Comparison of ENCODE assay signal across 21 cellular contexts in the genomic region with DNA sequence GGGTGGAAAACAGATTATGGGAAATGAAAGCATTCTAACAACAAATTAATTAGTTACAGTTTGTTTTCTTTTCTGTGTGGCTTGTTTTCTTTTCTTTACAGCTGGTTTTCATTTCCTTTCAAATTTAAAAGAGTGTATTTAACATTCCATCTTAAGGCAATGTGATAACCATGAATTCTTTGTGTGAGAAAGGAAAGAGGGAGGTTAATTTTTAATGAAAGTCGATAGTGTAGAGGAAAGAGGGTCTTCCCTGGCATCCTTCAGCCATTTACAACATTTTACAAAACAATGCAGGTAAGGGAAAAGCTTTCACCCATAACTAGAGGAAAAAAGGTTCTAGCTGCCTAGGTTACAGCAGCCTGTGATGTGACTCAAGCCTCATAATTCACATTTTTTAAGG. TPM values are rescaled to one million over a fixed set of nuclear protein-coding genes. Genes with fewer than 3 reads are reported as not detected.
A peak's percentile ranks its signal among the peaks of the same experiment; 100 is the strongest.
DNase-seq lines count a peak whose midpoint lies in the region; ATAC-seq and TF ChIP-seq lines count a peak whose summit lies in the region.
"Had no signal": no experiment of that assay in that cellular context is flagged by ENCODE, and none has a peak within 500 bp of the region (broad histone marks: within the 10 kb centered on the region; RNA-seq: fewer than 3 reads in every experiment).

No MANE protein-coding gene starts in this region.

- H3K27ac ChIP-seq in GM23248 = no peak overlapping the region
- peak overlapping the region; percentile 15; the same call in 1 of the 2 replicates for H3K27ac ChIP-seq in SK-N-MC
- H3K27ac ChIP-seq in mesendoderm (ENCODE audit: low read depth, low read length) = no peak overlapping the region
- no peak overlapping the region for H3K27ac ChIP-seq in CD4-positive, alpha-beta memory T cell (ENCODE audit: low read depth, low read length)
- H3K27ac ChIP-seq: C4-2B, SJCRH30 had no signal

- H3K36me3 ChIP-seq in GM23248 (ENCODE audit: low read depth) = no peaks in the 10 kb centered on the region
- no peaks in the 10 kb centered on the region for H3K36me3 ChIP-seq in SK-N-MC (ENCODE audit: insufficient read depth, low read length)
- no peaks in the 10 kb centered on the region for H3K36me3 ChIP-seq in mesendoderm (ENCODE audit: control insufficient read depth, insufficient read depth, low read length)
- no peaks in the 10 kb centered on the region for H3K36me3 ChIP-seq in CD4-positive, alpha-beta memory T cell (ENCODE audit: insufficient read depth, low read length)
- H3K36me3 ChIP-seq: MG63, SJCRH30 had no signal

- H3K27ac Mint-ChIP-seq in CD4-positive, alpha-beta memory T cell = no peak overlapping the region

- intact Hi-C loops in CD4-positive, alpha-beta memory T cell (cut with micrococcal nuclease) = no loop called here

- H3K9me3 Mint-ChIP-seq in CD4-positive, alpha-beta memory T cell = peaks cover 4 to 52% (median 26%) of the 10 kb centered on the region in 8 donors

- no peak overlapping the region for H3K18ac ChIP-seq in mesendoderm (ENCODE audit: low read length)

- no peak overlapping the region for H4K8ac ChIP-seq in mesendoderm (ENCODE audit: low read depth, low read length)

- POLR2A ChIA-PET in CD4-positive, alpha-beta memory T cell (lab: Charles Lee; ENCODE audit: partially characterized antibody) = no interaction called here

- H3K36me3 Mint-ChIP-seq in CD4-positive, alpha-beta memory T cell = no peaks in the 10 kb centered on the region

- H3K27me3 Mint-ChIP-seq in CD4-positive, alpha-beta memory T cell = peaks cover 2 to 7% of the 10 kb centered on the region in 2 donors

- H3K9ac ChIP-seq in GM23248 = no peak overlapping the region
- no peak overlapping the region for H3K9ac ChIP-seq in SK-N-MC (ENCODE audit: insufficient read length)
- H3K9ac ChIP-seq in mesendoderm (ENCODE audit: low read length) = no peak overlapping the region

- no peak overlapping the region for H3K56ac ChIP-seq in mesendoderm (ENCODE audit: low read length)

- H4K5ac ChIP-seq in mesendoderm (ENCODE audit: low read length) = no peak overlapping the region

- no peak overlapping the region for H3K4ac ChIP-seq in mesendoderm (ENCODE audit: low read depth, low read length)

- no peaks in the 10 kb centered on the region for H3K79me1 ChIP-seq in mesendoderm (ENCODE audit: low read length)

- no peak overlapping the region for H2BK5ac ChIP-seq in mesendoderm (ENCODE audit: low read length)

- DNase-seq in GM23248 = peak; percentile 12
- peak; percentile 8 for DNase-seq in SK-N-MC (ENCODE audit: low read depth, low spot score)
- DNase-seq in fibroblast of mammary gland (ENCODE audit: low read depth) = peak; percentile 6
- DNase-seq in mesendoderm = peak; percentile 1
- no peak for DNase-seq in CD4-positive, alpha-beta memory T cell
- no peak for DNase-seq in AG20443 (ENCODE audit: low spot score)
- DNase-seq: EL, GF-D8, MG63, NCI-H1417, NCI-H187, NCI-H526, OCI-M1, SJCRH30 had no signal

- no peaks in the 10 kb centered on the region for H3K79me2 ChIP-seq in GM23248 (ENCODE audit: insufficient read depth)
- H3K79me2 ChIP-seq in mesendoderm (ENCODE audit: control insufficient read depth, insufficient read depth, low read length) = no peaks in the 10 kb centered on the region

- H3K27me3 ChIP-seq in GM23248 (replicated peaks; ENCODE audit: insufficient read depth) (no peaks in the 10 kb centered on the region), mesendoderm (ENCODE audit: insufficient read depth, low read length, poor library complexity) (no peaks in the 10 kb centered on the region)
- H3K27me3 ChIP-seq in CD4-positive, alpha-beta memory T cell (ENCODE audit: insufficient read depth, low read length) = no peaks in the 10 kb centered on the region
- H3K27me3 ChIP-seq: MG63, SJCRH30 had no signal

- H3K4me2 ChIP-seq in GM23248 (ENCODE audit: unreplicated experiment) = peak overlapping the region; percentile 5
- no peak overlapping the region for H3K4me2 ChIP-seq in mesendoderm (ENCODE audit: low read length)

- H2AFZ ChIP-seq in GM23248 = peak overlapping the region; percentile 8; the same call in 1 of the 2 replicates

- no peaks in the 10 kb centered on the region for H3K4me1 Mint-ChIP-seq in CD4-positive, alpha-beta memory T cell

- H4K20me1 ChIP-seq in GM23248 (ENCODE audit: insufficient read depth) = no peaks in the 10 kb centered on the region

- in situ Hi-C loops in GM23248 (cut with MboI) = no loop called here

- no peaks in the 10 kb centered on the region for H3F3A ChIP-seq in GM23248 (ENCODE audit: insufficient read depth)

- 0% methylated on average over 1 of the region's 1 CpG for WGBS in GM23248 (ENCODE audit: low coverage in 1 of 2, low lambda C conversion rate in 2 of 2, missing lambda C conversion rate in 2 of 2), 2 experiments
- no CpG with 5 or more reads among the region's 1 CpG for WGBS in mesendoderm (ENCODE audit: extremely low coverage, insufficient coverage, low lambda C conversion rate)

- no peak overlapping the region for H2AK5ac ChIP-seq in mesendoderm (ENCODE audit: low read length)

- H3K4me1 ChIP-seq in GM23248 (ENCODE audit: insufficient read depth) = peaks cover 11% of the 10 kb centered on the region; the same call in 1 of the 2 replicates
- no peaks in the 10 kb centered on the region for H3K4me1 ChIP-seq in mesendoderm (ENCODE audit: control insufficient read depth, low read depth, low read length)
- no peaks in the 10 kb centered on the region for H3K4me1 ChIP-seq in CD4-positive, alpha-beta memory T cell (ENCODE audit: insufficient read depth, low read length)
- H3K4me1 ChIP-seq: SJCRH30 had no signal

- H2BK120ac ChIP-seq in mesendoderm (ENCODE audit: low read depth, low read length) = no peak overlapping the region

- CTCF ChIA-PET in CD4-positive, alpha-beta memory T cell (lab: Charles Lee; ENCODE audit: partially characterized antibody) = no interaction called here

- H3K23ac ChIP-seq in mesendoderm (ENCODE audit: low read length) = no peak overlapping the region

- H3K4me3 ChIP-seq in GM23248 (no peak overlapping the region), SK-N-MC (peak overlapping the region; percentile 32; the same call in 1 of the 2 replicates), fibroblast of mammary gland (ENCODE audit: control insufficient read depth, low read depth, low read length) (no peak overlapping the region), mesendoderm (ENCODE audit: low read length) (no peak overlapping the region)
- H3K4me3 ChIP-seq in CD4-positive, alpha-beta memory T cell (ENCODE audit: low read length in 2 of 2) = no peak overlapping the region
- H3K4me3 ChIP-seq: K562, MG63, SJCRH30 had no signal

- no peak overlapping the region for H2BK15ac ChIP-seq in mesendoderm (replicated peaks; ENCODE audit: low read depth)

- ATAC-seq in HG03571 (IDR thresholded peaks at IDR 0.05; ENCODE audit: unreplicated experiment) (no peak), GM18519 (IDR thresholded peaks at IDR 0.05; ENCODE audit: low FRiP score, unreplicated experiment) (no peak)
- ATAC-seq: HCT116, HepG2, K562 had no signal

- H3K9me3 ChIP-seq in GM23248 (ENCODE audit: low read depth) (no peaks in the 10 kb centered on the region), SK-N-MC (ENCODE audit: low read depth, low read length) (no peaks in the 10 kb centered on the region; the same call in 1 of the 2 replicates)
- H3K9me3 ChIP-seq in CD4-positive, alpha-beta memory T cell (ENCODE audit: control insufficient read depth in 1 of 2, low read length in 2 of 2) = no peaks in the 10 kb centered on the region
- H3K9me3 ChIP-seq: MG63, SJCRH30 had no signal

- no peak for TF ChIP-seq CTCF in fibroblast of mammary gland (conservative IDR thresholded peaks at IDR 0.05; ENCODE audit: control insufficient read depth, insufficient read depth, low read depth, low read length)

- no peak overlapping the region for H3K4me3 Mint-ChIP-seq in CD4-positive, alpha-beta memory T cell

- H3K9me2 ChIP-seq in GM23248 (ENCODE audit: insufficient read depth) = no peaks in the 10 kb centered on the region

RNA-seq across cellular contexts. Expression of a gene that starts 43.9 kb away (rescaled TPM):
- total RNA-seq in GM23248 (2014; rRNA removed; shearing (Covaris generic)) = 3.8 and 4.7 TPM in 2 replicates
- 2.2 and 2.9 TPM in 2 replicates for polyA plus RNA-seq in GM23248 (2016; fragmentation: Nextera tagmentation; extraction: Ambion mirVana)
- 0.32 TPM for polyA plus RNA-seq in mesendoderm (2013, experiment 1 of 2)
- 0.36 TPM for polyA plus RNA-seq in mesendoderm (2013, experiment 2 of 2)
- not detected for total RNA-seq in CD4-positive, alpha-beta memory T cell
- polyA plus RNA-seq in CD4-positive, alpha-beta memory T cell = not detected
- total RNA-seq: A172, HepG2, K562 had no signal
- polyA plus RNA-seq: K562 had no signal

Comparison
In these comparisons a context has a peak if more than half of its experiments do, and no peak if none do; other contexts are left out.
1. DNase-seq: peak in GM23248 (single experiment), SK-N-MC (single experiment), fibroblast of mammary gland (single experiment) and mesendoderm (single experiment); none in CD4-positive, alpha-beta memory T cell (0 of 5) and AG20443 (single experiment).